Comparison of ENCODE assay signal across 1 cellular context in the genomic region with DNA sequence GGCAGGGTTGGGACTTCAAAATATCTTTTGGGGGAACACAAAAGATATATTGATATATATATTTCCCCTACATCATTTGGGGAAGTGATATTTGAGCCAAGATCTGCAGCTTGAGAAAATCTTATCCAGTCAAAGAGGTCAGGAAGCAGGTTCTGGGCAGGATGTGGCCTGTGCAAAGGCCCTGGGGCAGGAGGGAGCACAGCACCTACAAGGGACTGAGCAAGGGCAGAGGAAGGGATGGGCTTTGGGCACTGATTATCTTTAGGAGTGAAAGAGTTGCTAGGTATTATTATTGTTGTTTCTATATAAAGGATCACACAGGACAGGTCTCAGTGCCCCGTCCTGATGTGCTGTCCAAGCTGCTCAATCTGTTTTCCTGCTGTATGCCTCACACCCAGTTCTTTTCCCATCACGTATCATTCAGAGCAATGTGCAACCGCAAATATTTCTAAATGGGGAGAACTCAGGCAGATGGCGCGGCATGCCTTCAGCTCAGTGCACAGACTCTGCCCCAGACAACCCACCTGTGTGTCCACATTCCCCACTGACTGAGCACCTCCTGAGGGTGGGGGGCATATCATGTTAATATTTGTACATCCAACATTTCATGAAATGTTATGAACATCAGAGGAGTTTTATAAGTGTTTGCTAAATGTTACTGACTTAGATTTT.
TF ChIP-seq lines count a peak whose summit lies in the region.

No MANE protein-coding gene starts in this region.

TF ChIP-seq in K562, 482 proteins besides CTCF, POLR2A, EP300 and RAD21 (continued from another document):
- TF ChIP-seq ZNF589 (CRISPR knock-in tag; IDR thresholded peaks at IDR 0.05; ENCODE audit: low read depth) (no peak), RCOR1 (IDR thresholded peaks at IDR 0.05; ENCODE audit: borderline replicate concordance in 1 of 2, low read depth in 2 of 2, low read length in 2 of 2) (0 out of 4 replicates have a peak, but pooled peaks of 1 of the 2 experiments have one; percentile 15), RBM25 (IDR thresholded peaks at IDR 0.05; ENCODE audit: low read depth, low read length, severe bottlenecking) (peak; percentile 85), BMI1 (IDR thresholded peaks at IDR 0.05; ENCODE audit: low read length) (no peak), RBM39 (optimal IDR thresholded peaks at IDR 0.05; ENCODE audit: low read depth, low read length) (no peak), YBX1 (IDR thresholded peaks at IDR 0.05) (no peak), SREBF1 (IDR thresholded peaks at IDR 0.05; ENCODE audit: borderline replicate concordance, low read depth, low read length) (no peak), JUNB (CRISPR knock-in tag; conservative IDR thresholded peaks at IDR 0.05) (no peak), SMAD4 (CRISPR knock-in tag; conservative IDR thresholded peaks at IDR 0.05) (no peak), BRF1 (IDR thresholded peaks at IDR 0.05; ENCODE audit: borderline replicate concordance, extremely low read depth, insufficient read length) (no peak), NFYB (IDR thresholded peaks at IDR 0.05; ENCODE audit: extremely low read depth, insufficient read length) (no peak), TEAD2 (tag; IDR thresholded peaks at IDR 0.05) (no peak)
- TF ChIP-seq, protein P1, sequence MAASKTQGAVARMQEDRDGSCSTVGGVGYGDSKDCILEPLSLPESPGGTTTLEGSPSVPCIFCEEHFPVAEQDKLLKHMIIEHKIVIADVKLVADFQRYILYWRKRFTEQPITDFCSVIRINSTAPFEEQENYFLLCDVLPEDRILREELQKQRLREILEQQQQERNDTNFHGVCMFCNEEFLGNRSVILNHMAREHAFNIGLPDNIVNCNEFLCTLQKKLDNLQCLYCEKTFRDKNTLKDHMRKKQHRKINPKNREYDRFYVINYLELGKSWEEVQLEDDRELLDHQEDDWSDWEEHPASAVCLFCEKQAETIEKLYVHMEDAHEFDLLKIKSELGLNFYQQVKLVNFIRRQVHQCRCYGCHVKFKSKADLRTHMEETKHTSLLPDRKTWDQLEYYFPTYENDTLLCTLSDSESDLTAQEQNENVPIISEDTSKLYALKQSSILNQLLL (CRISPR knock-in tag; IDR thresholded peaks at IDR 0.05; ENCODE audit: borderline replicate concordance), result no peak
TF ChIP-seq in K562: peak in this region for 5.
